1 cellular context compared by ENCODE assay signal in genomic region chr2:31075936-31076590, GRCh38.
TF ChIP-seq lines count a peak whose summit lies in the region.

No MANE protein-coding gene starts in this region.

TF ChIP-seq in SK-N-SH, 30 proteins besides CTCF, POLR2A, EP300 and RAD21 (continued from another document):
- TF ChIP-seq REST (IDR thresholded peaks at IDR 0.05; ENCODE audit: low read depth, low read length) (no peak), MAX (IDR thresholded peaks at IDR 0.05; ENCODE audit: low read depth) (no peak)
TF ChIP-seq in SK-N-SH: peak in this region for 0.
